Comparison of ENCODE assay signal across 8 cellular contexts in genomic region chr19:12721656-12722565, GRCh38. TPM values are rescaled to one million over a fixed set of nuclear protein-coding genes. Genes with fewer than 3 reads are reported as not detected.
DNase-seq lines count a peak whose midpoint lies in the region; ATAC-seq and TF ChIP-seq lines count a peak whose summit lies in the region.

No MANE protein-coding gene starts in this region.

- peaks cover 43% of the 10 kb centered on the region for H3K4me1 Mint-ChIP-seq in HFFc6 (ENCODE audit: low read depth)
- peaks cover 34 to 36% of the 10 kb centered on the region in 2 donors for H3K4me1 Mint-ChIP-seq in effector memory CD8-positive, alpha-beta T cell (ENCODE audit: low read depth in 2 of 2)
- peaks cover 38% of the 10 kb centered on the region for H3K4me1 Mint-ChIP-seq in memory B cell

- H3K4me3 Mint-ChIP-seq in HFFc6 (peak overlapping the region; percentile 97), memory B cell (peak overlapping the region; percentile 94)
- H3K4me3 Mint-ChIP-seq in effector memory CD8-positive, alpha-beta T cell, result peak overlapping the region; percentile 94 to 96

- H3K9me3 Mint-ChIP-seq in HFFc6, result no peaks in the 10 kb centered on the region
- H3K9me3 Mint-ChIP-seq in effector memory CD8-positive, alpha-beta T cell, result no peaks in the 10 kb centered on the region
- no peaks in the 10 kb centered on the region for H3K9me3 Mint-ChIP-seq in memory B cell

- peaks cover 25% of the 10 kb centered on the region for H3K36me3 Mint-ChIP-seq in HFFc6 (ENCODE audit: low read depth)
- peaks cover 43% of the 10 kb centered on the region for H3K36me3 Mint-ChIP-seq in effector memory CD8-positive, alpha-beta T cell (ENCODE audit: insufficient read depth)
- peaks cover 3% of the 10 kb centered on the region for H3K36me3 Mint-ChIP-seq in memory B cell

- H3K27ac Mint-ChIP-seq in HFFc6, result peak overlapping the region; percentile 99
- peak overlapping the region; percentile 79 to 93 for H3K27ac Mint-ChIP-seq in effector memory CD8-positive, alpha-beta T cell
- peak overlapping the region; percentile 91 for H3K27ac Mint-ChIP-seq in memory B cell

- H3K4me3 ChIP-seq in GM12875 (ENCODE audit: low read depth, low read length), result peak overlapping the region; percentile 72

- TF ChIP-seq CTCF in GM12875 (IDR thresholded peaks at IDR 0.05; ENCODE audit: borderline replicate concordance, insufficient read depth, low read depth, low read length), result no peak
- no peak for TF ChIP-seq CTCF in HFFc6 (IDR thresholded peaks at IDR 0.05)

- H3K27me3 Mint-ChIP-seq in HFFc6 (ENCODE audit: insufficient read depth), result peaks cover 9% of the 10 kb centered on the region
- no peaks in the 10 kb centered on the region for H3K27me3 Mint-ChIP-seq in effector memory CD8-positive, alpha-beta T cell
- H3K27me3 Mint-ChIP-seq in memory B cell, result no peaks in the 10 kb centered on the region

- peak; percentile 42 for DNase-seq in HFFc6
- peak; percentile 40 for DNase-seq in NCI-H1092 treated with DMSO at 0.1 percent for 48 hours (lab: John Stamatoyannopoulos, UW)
- peak; percentile 51 to 56 for DNase-seq in activated CD4-positive, alpha-beta T cell treated with anti-CD3 and anti-CD28 coated beads, Interleukin-2, amount 50 U/mL, for 48 hours
- DNase-seq in effector memory CD8-positive, alpha-beta T cell, result peak; percentile 22 to 33 (median 28)
- DNase-seq in memory B cell (ENCODE audit: low spot score in 2 of 2), result peak in 1 of 2 donors; percentile 47
- peak; percentile 62 for DNase-seq in stimulated activated naive CD8-positive, alpha-beta T cell treated with anti-CD3 and anti-CD28 coated beads, Interleukin-15, Interleukin-2, amounts not matched to agents 100 U/mL and 50 U/mL, for 24 hours

- peak; percentile 47 for ATAC-seq in effector memory CD8-positive, alpha-beta T cell (replicated peaks)
- ATAC-seq in memory B cell (ENCODE audit: low read depth) (peak; percentile 53), GM18519 (IDR thresholded peaks at IDR 0.05; ENCODE audit: low FRiP score, unreplicated experiment) (no peak)
- peak; percentile 34 for ATAC-seq in stimulated activated naive CD8-positive, alpha-beta T cell treated with anti-CD3 and anti-CD28 coated beads, Interleukin-15, Interleukin-2, amounts not matched to agents 100 U/mL and 50 U/mL, for 24 hours

RNA-seq across cellular contexts. Expression of gene TNPO2, which starts 1.8 kb away (rescaled TPM):
- 10 to 100 TPM; 56.8 to 78.7 (median 66.0) TPM for total RNA-seq in HFFc6 (2021; fragmentation: NEBNext Ultra II Directional; extraction: Animal tissue kit (Norgen Biotek cat#: 25700))

RNA-seq across cellular contexts. Expression of gene TRIR, which starts 12.6 kb away (rescaled TPM):
- total RNA-seq in HFFc6 (2021; fragmentation: NEBNext Ultra II Directional; extraction: Animal tissue kit (Norgen Biotek cat#: 25700)), result 100 to 1,000 TPM; 147 to 189 (median 176) TPM

RNA-seq across cellular contexts. Expression of gene GET3, which starts 15.4 kb away (rescaled TPM):
- total RNA-seq in HFFc6 (2021; fragmentation: NEBNext Ultra II Directional; extraction: Animal tissue kit (Norgen Biotek cat#: 25700)), result 100 to 1,000 TPM in 5 of 6 experiments, 10 to 100 TPM in 1; 97.0 to 116 (median 107) TPM

RNA-seq across cellular contexts. Expression of gene FBXW9, which starts 25.5 kb away (rescaled TPM):
- total RNA-seq in HFFc6 (2021; fragmentation: NEBNext Ultra II Directional; extraction: Animal tissue kit (Norgen Biotek cat#: 25700)), result 1 to 10 TPM; 4.5 to 7.1 (median 5.4) TPM

RNA-seq across cellular contexts. Expression of gene BEST2, which starts 29.7 kb away (rescaled TPM):
- total RNA-seq in HFFc6 (2021; fragmentation: NEBNext Ultra II Directional; extraction: Animal tissue kit (Norgen Biotek cat#: 25700)), result not detected
